Comparison of ENCODE assay signal across 1 cellular context in the genomic region with DNA sequence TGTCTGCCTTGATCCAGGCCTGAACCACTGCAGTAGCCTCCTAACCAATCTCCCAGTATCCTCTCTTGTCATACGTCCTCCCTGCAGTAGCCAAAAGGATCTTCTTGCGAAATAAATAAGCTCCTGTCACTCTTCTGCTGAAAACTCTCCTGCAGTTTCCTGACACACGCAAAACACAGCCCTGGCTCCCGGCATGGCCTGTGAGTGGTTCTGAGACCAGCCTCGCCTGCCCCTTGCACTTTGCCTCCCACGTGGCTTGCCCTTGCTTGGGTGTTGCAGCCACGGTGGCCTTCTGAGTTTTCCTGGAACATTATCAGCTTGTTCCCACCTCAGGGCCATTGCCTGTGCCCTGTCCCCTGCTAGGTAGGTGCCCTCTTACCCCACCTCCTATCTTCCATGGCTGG.
TF ChIP-seq lines count a peak whose summit lies in the region.

No MANE protein-coding gene starts in this region.

TF ChIP-seq in HepG2, 621 proteins besides CTCF, POLR2A, EP300 and RAD21 (continued from another document):
- TF ChIP-seq, protein P1, sequence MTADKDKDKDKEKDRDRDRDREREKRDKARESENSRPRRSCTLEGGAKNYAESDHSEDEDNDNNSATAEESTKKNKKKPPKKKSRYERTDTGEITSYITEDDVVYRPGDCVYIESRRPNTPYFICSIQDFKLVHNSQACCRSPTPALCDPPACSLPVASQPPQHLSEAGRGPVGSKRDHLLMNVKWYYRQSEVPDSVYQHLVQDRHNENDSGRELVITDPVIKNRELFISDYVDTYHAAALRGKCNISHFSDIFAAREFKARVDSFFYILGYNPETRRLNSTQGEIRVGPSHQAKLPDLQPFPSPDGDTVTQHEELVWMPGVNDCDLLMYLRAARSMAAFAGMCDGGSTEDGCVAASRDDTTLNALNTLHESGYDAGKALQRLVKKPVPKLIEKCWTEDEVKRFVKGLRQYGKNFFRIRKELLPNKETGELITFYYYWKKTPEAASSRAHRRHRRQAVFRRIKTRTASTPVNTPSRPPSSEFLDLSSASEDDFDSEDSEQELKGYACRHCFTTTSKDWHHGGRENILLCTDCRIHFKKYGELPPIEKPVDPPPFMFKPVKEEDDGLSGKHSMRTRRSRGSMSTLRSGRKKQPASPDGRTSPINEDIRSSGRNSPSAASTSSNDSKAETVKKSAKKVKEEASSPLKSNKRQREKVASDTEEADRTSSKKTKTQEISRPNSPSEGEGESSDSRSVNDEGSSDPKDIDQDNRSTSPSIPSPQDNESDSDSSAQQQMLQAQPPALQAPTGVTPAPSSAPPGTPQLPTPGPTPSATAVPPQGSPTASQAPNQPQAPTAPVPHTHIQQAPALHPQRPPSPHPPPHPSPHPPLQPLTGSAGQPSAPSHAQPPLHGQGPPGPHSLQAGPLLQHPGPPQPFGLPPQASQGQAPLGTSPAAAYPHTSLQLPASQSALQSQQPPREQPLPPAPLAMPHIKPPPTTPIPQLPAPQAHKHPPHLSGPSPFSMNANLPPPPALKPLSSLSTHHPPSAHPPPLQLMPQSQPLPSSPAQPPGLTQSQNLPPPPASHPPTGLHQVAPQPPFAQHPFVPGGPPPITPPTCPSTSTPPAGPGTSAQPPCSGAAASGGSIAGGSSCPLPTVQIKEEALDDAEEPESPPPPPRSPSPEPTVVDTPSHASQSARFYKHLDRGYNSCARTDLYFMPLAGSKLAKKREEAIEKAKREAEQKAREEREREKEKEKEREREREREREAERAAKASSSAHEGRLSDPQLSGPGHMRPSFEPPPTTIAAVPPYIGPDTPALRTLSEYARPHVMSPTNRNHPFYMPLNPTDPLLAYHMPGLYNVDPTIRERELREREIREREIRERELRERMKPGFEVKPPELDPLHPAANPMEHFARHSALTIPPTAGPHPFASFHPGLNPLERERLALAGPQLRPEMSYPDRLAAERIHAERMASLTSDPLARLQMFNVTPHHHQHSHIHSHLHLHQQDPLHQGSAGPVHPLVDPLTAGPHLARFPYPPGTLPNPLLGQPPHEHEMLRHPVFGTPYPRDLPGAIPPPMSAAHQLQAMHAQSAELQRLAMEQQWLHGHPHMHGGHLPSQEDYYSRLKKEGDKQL (CRISPR knock-in tag; IDR thresholded peaks at IDR 0.05; ENCODE audit: low read depth), result no peak
- no peak for TF ChIP-seq FLYWCH1 (CRISPR knock-in tag; IDR thresholded peaks at IDR 0.05)
- no peak for TF ChIP-seq CHD4 (IDR thresholded peaks at IDR 0.05; ENCODE audit: borderline replicate concordance, low read length)
- no peak for TF ChIP-seq ZNF230 (CRISPR knock-in tag; IDR thresholded peaks at IDR 0.05)
- TF ChIP-seq AKNA (CRISPR knock-in tag; IDR thresholded peaks at IDR 0.05; ENCODE audit: borderline replicate concordance), result no peak
- no peak for TF ChIP-seq RFX1 (IDR thresholded peaks at IDR 0.05)
- TF ChIP-seq ZNF557 (CRISPR knock-in tag; IDR thresholded peaks at IDR 0.05), result 0 out of 2 replicates have a peak, but pooled peaks have one; percentile 66
TF ChIP-seq in HepG2: peak in this region for 219.
